ENCODE assay signal across 25 cellular contexts in the genomic region with DNA sequence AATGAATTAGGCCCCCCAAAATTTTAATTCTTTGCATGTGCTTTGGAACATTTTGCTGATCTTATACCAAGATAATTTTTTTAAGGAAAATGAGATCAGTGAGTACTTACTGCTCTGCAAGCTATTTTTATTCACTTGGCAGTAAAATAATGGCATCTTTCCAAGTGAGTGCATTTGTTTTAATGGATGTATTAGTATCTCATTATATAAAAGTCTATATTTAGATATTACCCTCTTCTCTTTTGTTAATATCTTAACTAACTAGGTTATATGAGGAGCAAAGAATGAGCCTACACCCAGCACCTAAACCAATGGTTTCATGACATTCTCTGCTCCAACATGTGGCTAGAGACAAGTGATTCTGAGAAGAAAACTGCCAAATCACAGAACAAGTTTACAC. TPM values are rescaled to one million over a fixed set of nuclear protein-coding genes. Genes with fewer than 3 reads are reported as not detected.
DNase-seq lines count a peak whose midpoint lies in the region; ATAC-seq and TF ChIP-seq lines count a peak whose summit lies in the region.
"Had no signal": no experiment of that assay in that cellular context is flagged by ENCODE, and none has a peak within 500 bp of the region (broad histone marks: within the 10 kb centered on the region; RNA-seq: fewer than 3 reads in every experiment).

No MANE protein-coding gene starts in this region.

- H3K79me1 ChIP-seq in mesenchymal stem cell (replicated peaks; ENCODE audit: low read length, poor library complexity, severe bottlenecking): no peaks in the 10 kb centered on the region

- no peak overlapping the region for H2AFZ ChIP-seq in mesenchymal stem cell (ENCODE audit: low read depth, low read length)

- no peak overlapping the region for H2AK5ac ChIP-seq in mesenchymal stem cell (ENCODE audit: low read length, severe bottlenecking)

- H3K27ac ChIP-seq in dorsolateral prefrontal cortex (peak overlapping the region in 40 of 59 donors; percentile 8 to 95 (median 90)), tibial artery (peak overlapping the region; percentile 70 to 86), mesenchymal stem cell (ENCODE audit: low read length, poor library complexity, severe bottlenecking) (no peak overlapping the region)

- H3K27me3 ChIP-seq in dorsolateral prefrontal cortex: peaks cover 0 to 32% (median 0%) of the 10 kb centered on the region in 45 donors
- no peaks in the 10 kb centered on the region for H3K27me3 ChIP-seq in tibial artery
- H3K27me3 ChIP-seq in mesenchymal stem cell (ENCODE audit: control insufficient read depth in 1 of 2, insufficient read depth in 1 of 2, low read length in 2 of 2): peaks cover 0 to 4% of the 10 kb centered on the region in 2 experiments
- H3K27me3 ChIP-seq: body of pancreas had no signal

- POLR2A ChIA-PET in WTC11 (lab: Charles Lee): no interaction called here

- H3K9ac ChIP-seq in mesenchymal stem cell (ENCODE audit: low read length): no peak overlapping the region

- DNase-seq in NCI-H1092 treated with DMSO at 0.1 percent for 48 hours (lab: John Stamatoyannopoulos, UW) (peak; percentile 1), NCI-H1092 (lab: John Stamatoyannopoulos, UW) (no peak), dorsolateral prefrontal cortex (no peak), tibial artery (no peak), WTC11 (ENCODE audit: low spot score) (no peak), mesenchymal stem cell (no peak)
- no peak for DNase-seq in activated effector memory CD4-positive, alpha-beta T cell treated with anti-CD3 and anti-CD28 coated beads, Interleukin-2, amount 50 U/mL, for 16 hours
- DNase-seq: activated CD4-positive, alpha-beta T cell treated with anti-CD3 and anti-CD28 coated beads for 1 hour; activated CD8-positive, alpha-beta memory T cell treated with anti-CD3 and anti-CD28 coated beads for 24 hours; activated T-cell treated with anti-CD3 and anti-CD28 coated beads, Interleukin-2, amount 50 U/mL, for 48 hours; body of pancreas; cortex of kidney; DND-41; foreskin fibroblast; KBM-7; naive B cell; NCI-H2029 treated with DMSO at 0.1 percent for 48 hours; stimulated activated CD4-positive, alpha-beta T cell treated with anti-CD3 and anti-CD28 coated beads, Interleukin-1b, Interleukin-23, amount 100 ng/mL, for 48 hours; T-helper 9 cell had no signal

- no peak overlapping the region for H3K23ac ChIP-seq in mesenchymal stem cell (ENCODE audit: low read length in 2 of 2)

- no peak overlapping the region for H2BK5ac ChIP-seq in mesenchymal stem cell (ENCODE audit: low read depth, low read length, poor library complexity, severe bottlenecking)

- ATAC-seq in WTC11: no peak
- ATAC-seq: body of pancreas; SK-N-SH treated with all-trans-retinoic acid at 6 μM for 48 hours; stimulated activated memory B cell treated with anti-CD40 and anti-IgM and Interleukin-4, amounts not matched to agents 10 μg/mL and 1 μg/mL and 100 μg/mL, for 72 hours had no signal

- CTCF ChIA-PET in WTC11 (lab: Charles Lee): interaction anchor here (0.6 to 1.7 kb wide), 3 partner anchors 16 to 231 kb away, joined by 4 to 7 read pairs (median 4); no protein-coding TSS in a partner anchor

- no peak overlapping the region for H4K91ac ChIP-seq in mesenchymal stem cell (ENCODE audit: low read length)

- H3K14ac ChIP-seq in mesenchymal stem cell (ENCODE audit: low read length in 2 of 2): no peak overlapping the region

- intact Hi-C loops in dorsolateral prefrontal cortex (cut with DNase I): no loop called here
- intact Hi-C loops in tibial artery (cut with DNase I; ENCODE audit: low total_unique reads): no loop called here

- H4K8ac ChIP-seq in mesenchymal stem cell (ENCODE audit: low read length): no peak overlapping the region

- no peaks in the 10 kb centered on the region for H3K36me3 ChIP-seq in tibial artery
- H3K36me3 ChIP-seq in mesenchymal stem cell (ENCODE audit: control insufficient read depth in 1 of 2, insufficient read depth in 2 of 2, low read depth in 1 of 2, low read length in 2 of 2): no peaks in the 10 kb centered on the region

- no peaks in the 10 kb centered on the region for H3K27me3 Mint-ChIP-seq in nephron (ENCODE audit: low read depth)
- no peaks in the 10 kb centered on the region for H3K27me3 Mint-ChIP-seq in WTC11 (ENCODE audit: low read depth)
- H3K27me3 Mint-ChIP-seq: activated naive CD8-positive, alpha-beta T cell; B cell; naive B cell; stimulated activated memory B cell treated with anti-CD40 and anti-IgM and Interleukin-4, amounts not matched to agents 10 μg/mL and 1 μg/mL and 100 μg/mL, for 72 hours; type B pancreatic cell had no signal

- H3K4me1 ChIP-seq in tibial artery (peaks cover 0 to 21% (median 1%) of the 10 kb centered on the region in 4 donors), mesenchymal stem cell (ENCODE audit: control insufficient read depth, insufficient read depth, low read depth, low read length) (no peaks in the 10 kb centered on the region)
- H3K4me1 ChIP-seq: body of pancreas had no signal

- peak overlapping the region; percentile 42 to 72 (median 58) for H3K27ac Mint-ChIP-seq in nephron
- H3K27ac Mint-ChIP-seq in WTC11: no peak overlapping the region
- H3K27ac Mint-ChIP-seq: activated naive CD8-positive, alpha-beta T cell; B cell; naive B cell; stimulated activated memory B cell treated with anti-CD40 and anti-IgM and Interleukin-4, amounts not matched to agents 10 μg/mL and 1 μg/mL and 100 μg/mL, for 72 hours; type B pancreatic cell had no signal

- no peak for TF ChIP-seq CTCF in dorsolateral prefrontal cortex (IDR thresholded peaks at IDR 0.05 in 54 of 56, conservative IDR thresholded peaks at IDR 0.05 in 2 of 56; ENCODE audit: low read depth in 1 of 56, partially characterized antibody in 56 of 56)
- no peak for TF ChIP-seq CTCF in nephron (IDR thresholded peaks at IDR 0.05; ENCODE audit: unreplicated experiment in 3 of 3)
- no peak for TF ChIP-seq CTCF in tibial artery (IDR thresholded peaks at IDR 0.05)
- TF ChIP-seq CTCF in WTC11 (IDR thresholded peaks at IDR 0.05): no peak

- no peak overlapping the region for H3K4ac ChIP-seq in mesenchymal stem cell (ENCODE audit: low read depth in 1 of 2, low read length in 2 of 2)

- no peak overlapping the region for H2BK120ac ChIP-seq in mesenchymal stem cell (ENCODE audit: low read depth, low read length)

- H3K4me2 ChIP-seq in mesenchymal stem cell (ENCODE audit: low read length, poor library complexity, severe bottlenecking): no peak overlapping the region

- no peaks in the 10 kb centered on the region for H3K36me3 Mint-ChIP-seq in nephron (ENCODE audit: low read depth)
- no peaks in the 10 kb centered on the region for H3K36me3 Mint-ChIP-seq in WTC11
- H3K36me3 Mint-ChIP-seq: activated naive CD8-positive, alpha-beta T cell; naive B cell; stimulated activated memory B cell treated with anti-CD40 and anti-IgM and Interleukin-4, amounts not matched to agents 10 μg/mL and 1 μg/mL and 100 μg/mL, for 72 hours; type B pancreatic cell had no signal

- H3K18ac ChIP-seq in mesenchymal stem cell (ENCODE audit: low read depth in 1 of 2, low read length in 2 of 2): no peak overlapping the region

- H2BK15ac ChIP-seq in mesenchymal stem cell (ENCODE audit: low read depth, poor library complexity, severe bottlenecking): no peak overlapping the region

- H2BK12ac ChIP-seq in mesenchymal stem cell (ENCODE audit: low read length in 2 of 2): no peak overlapping the region

- H3K4me1 Mint-ChIP-seq in nephron (peaks cover 15% of the 10 kb centered on the region), WTC11 (0 out of 2 replicates have a peak, but pooled peaks cover 2% of the 10 kb centered on the region)
- H3K4me1 Mint-ChIP-seq: B cell; naive B cell; stimulated activated memory B cell treated with anti-CD40 and anti-IgM and Interleukin-4, amounts not matched to agents 10 μg/mL and 1 μg/mL and 100 μg/mL, for 72 hours had no signal

- no peak overlapping the region for H3K4me3 Mint-ChIP-seq in nephron
- no peak overlapping the region for H3K4me3 Mint-ChIP-seq in WTC11
- H3K4me3 Mint-ChIP-seq: activated naive CD8-positive, alpha-beta T cell; B cell; naive B cell; stimulated activated memory B cell treated with anti-CD40 and anti-IgM and Interleukin-4, amounts not matched to agents 10 μg/mL and 1 μg/mL and 100 μg/mL, for 72 hours; type B pancreatic cell had no signal

- H3K9me3 ChIP-seq in tibial artery (no peaks in the 10 kb centered on the region), mesenchymal stem cell (ENCODE audit: control insufficient read depth, low read length) (no peaks in the 10 kb centered on the region)
- H3K9me3 ChIP-seq: body of pancreas had no signal

- H3K4me3 ChIP-seq in dorsolateral prefrontal cortex: no peak overlapping the region
- H3K4me3 ChIP-seq in tibial artery: no peak overlapping the region
- H3K4me3 ChIP-seq in mesenchymal stem cell (ENCODE audit: insufficient read depth in 1 of 2, low read depth in 1 of 2, low read length in 2 of 2): no peak overlapping the region
- H3K4me3 ChIP-seq: body of pancreas had no signal

- H3K9me3 Mint-ChIP-seq in nephron (peaks cover 8% of the 10 kb centered on the region), WTC11 (peaks cover 3% of the 10 kb centered on the region; the same call in 1 of the 2 replicates)
- H3K9me3 Mint-ChIP-seq: naive B cell; stimulated activated memory B cell treated with anti-CD40 and anti-IgM and Interleukin-4, amounts not matched to agents 10 μg/mL and 1 μg/mL and 100 μg/mL, for 72 hours; type B pancreatic cell had no signal

RNA-seq across cellular contexts. Expression of a gene that starts 21.1 kb away (rescaled TPM):
- total RNA-seq in dorsolateral prefrontal cortex: 10 to 100 TPM; 19.3 to 46.5 (median 30.2) TPM
- total RNA-seq in WTC11 (2021): 52.5 to 55.8 TPM (median 55.1 TPM) in 3 replicates
- 54.0 TPM for polyA plus RNA-seq in mesenchymal stem cell (2013, experiment 1 of 2)
- 53.1 TPM for polyA plus RNA-seq in mesenchymal stem cell (2013, experiment 2 of 2)

RNA-seq across cellular contexts. Expression of a gene that starts 42.4 kb away (rescaled TPM):
- total RNA-seq in dorsolateral prefrontal cortex (100 to 1,000 TPM in 5 of 120 experiments, 10 to 100 TPM in 115; 10.4 to 247 (median 28.1) TPM), WTC11 (2021) (35.4 to 50.8 TPM (median 50.1 TPM) in 3 replicates)
- polyA plus RNA-seq in mesenchymal stem cell (2013, experiment 1 of 2): 826 TPM
- 856 TPM for polyA plus RNA-seq in mesenchymal stem cell (2013, experiment 2 of 2)

RNA-seq across cellular contexts. Expression of a gene that starts 56.8 kb away (rescaled TPM):
- total RNA-seq in dorsolateral prefrontal cortex (10 to 100 TPM in 117 of 120 experiments, 1 to 10 TPM in 3; 9.2 to 19.2 (median 13.6) TPM), WTC11 (2021) (4.9 to 6.7 TPM (median 6.6 TPM) in 3 replicates)
- polyA plus RNA-seq in mesenchymal stem cell (2013, experiment 1 of 2): 3.6 TPM
- polyA plus RNA-seq in mesenchymal stem cell (2013, experiment 2 of 2): 3.9 TPM
